ENCODE assay signal across 26 cellular contexts in genomic region chr11:4167292-4167691, GRCh38.
"Had no signal": no experiment of that assay in that cellular context is flagged by ENCODE, and none has a peak within 500 bp of the region (broad histone marks: within the 10 kb centered on the region; RNA-seq: fewer than 3 reads in every experiment).

No MANE protein-coding gene starts in this region.

- H3K4me3 ChIP-seq: left lung, lung, neural progenitor cell, ovary, right atrium auricular region, right lobe of liver, smooth muscle cell, tibial nerve, uterus had no signal

- H3K9me3 Mint-ChIP-seq: natural killer cell; stimulated activated naive B cell treated with anti-CD40 and anti-IgM and Interleukin-4, amounts not matched to agents 10 μg/mL and 1 μg/mL and 100 μg/mL, for 72 hours; stimulated activated naive CD8-positive, alpha-beta T cell treated with anti-CD3 and anti-CD28 coated beads, Interleukin-15, Interleukin-2, amounts not matched to agents 100 ng/mL and 50 ng/mL, for 24 hours had no signal

- H3K27me3 Mint-ChIP-seq: stimulated activated naive B cell treated with anti-CD40 and anti-IgM and Interleukin-4, amounts not matched to agents 10 μg/mL and 1 μg/mL and 100 μg/mL, for 72 hours; stimulated activated naive CD8-positive, alpha-beta T cell treated with anti-CD3 and anti-CD28 coated beads, Interleukin-15, Interleukin-2, amounts not matched to agents 100 ng/mL and 50 ng/mL, for 24 hours; type B pancreatic cell had no signal

- DNase-seq: hypothalamus; immature natural killer cell; left colon; mesendoderm; naive B cell; natural killer cell; nephron progenitor cell; ovary; stimulated activated CD4-positive, alpha-beta T cell treated with anti-CD3 and anti-CD28 coated beads, Interleukin-1b, Interleukin-23, amount 100 ng/mL, for 48 hours; stimulated activated CD4-positive, alpha-beta T cell treated with anti-CD3 and anti-CD28 coated beads, Interleukin-2, amount 100 ng/mL, for 48 hours; stimulated activated CD4-positive, alpha-beta T cell treated with anti-CD3 and anti-CD28 coated beads, Interleukin-4, amount 100 ng/mL, for 4 hours; stimulated activated CD8-positive, alpha-beta memory T cell treated with anti-CD3 and anti-CD28 coated beads, Interleukin-4, amount 100 ng/mL, for 48 hours; stimulated activated naive B cell treated with anti-CD40 and anti-IgM and Interleukin-4, amounts not matched to agents 10 μg/mL and 1 μg/mL and 100 μg/mL, for 72 hours; substantia nigra; uterus had no signal

- H3K4me3 Mint-ChIP-seq: immature natural killer cell; mesothelial cell of epicardium; naive B cell; natural killer cell; nephron progenitor cell; neural progenitor cell; stimulated activated naive B cell treated with anti-CD40 and anti-IgM and Interleukin-4, amounts not matched to agents 10 μg/mL and 1 μg/mL and 100 μg/mL, for 72 hours; stimulated activated naive CD8-positive, alpha-beta T cell treated with anti-CD3 and anti-CD28 coated beads, Interleukin-15, Interleukin-2, amounts not matched to agents 100 ng/mL and 50 ng/mL, for 24 hours; type B pancreatic cell had no signal

- H3K36me3 Mint-ChIP-seq: immature natural killer cell; mesothelial cell of epicardium; naive B cell; natural killer cell; neural progenitor cell; stimulated activated naive B cell treated with anti-CD40 and anti-IgM and Interleukin-4, amounts not matched to agents 10 μg/mL and 1 μg/mL and 100 μg/mL, for 72 hours; type B pancreatic cell had no signal

- H3K4me1 ChIP-seq: left lung, neural progenitor cell, right atrium auricular region, right lobe of liver, tibial nerve, uterus had no signal

- H3K27ac Mint-ChIP-seq: immature natural killer cell; mesothelial cell of epicardium; naive B cell; natural killer cell; neural progenitor cell; progenitor cell of endocrine pancreas; stimulated activated naive B cell treated with anti-CD40 and anti-IgM and Interleukin-4, amounts not matched to agents 10 μg/mL and 1 μg/mL and 100 μg/mL, for 72 hours; stimulated activated naive CD8-positive, alpha-beta T cell treated with anti-CD3 and anti-CD28 coated beads, Interleukin-15, Interleukin-2, amounts not matched to agents 100 ng/mL and 50 ng/mL, for 24 hours; type B pancreatic cell had no signal

- H3K36me3 ChIP-seq: left lung, neural progenitor cell, ovary, right atrium auricular region, right lobe of liver, tibial nerve, uterus had no signal

- H3K27me3 ChIP-seq: left lung, ovary, right atrium auricular region, right lobe of liver, tibial nerve, uterus had no signal

- H3K4me1 Mint-ChIP-seq: immature natural killer cell, mesothelial cell of epicardium, naive B cell, natural killer cell, nephron progenitor cell had no signal

- ATAC-seq: left colon; left lung; natural killer cell; stimulated activated naive B cell treated with anti-CD40 and anti-IgM and Interleukin-4, amounts not matched to agents 10 μg/mL and 1 μg/mL and 100 μg/mL, for 72 hours had no signal

- H3K27ac ChIP-seq: left lung, neural progenitor cell, ovary, right atrium auricular region, right lobe of liver, tibial nerve, uterus had no signal

- H3K9me3 ChIP-seq: left lung, ovary, right atrium auricular region, right lobe of liver, tibial nerve, uterus had no signal
